ENCODE assay signal across 22 cellular contexts in genomic region chr1:154468480-154469240, GRCh38. TPM values are rescaled to one million over a fixed set of nuclear protein-coding genes. Genes with fewer than 3 reads are reported as not detected.
DNase-seq lines count a peak whose midpoint lies in the region; ATAC-seq, FAIRE-seq and TF ChIP-seq lines count a peak whose summit lies in the region.
"Had no signal": no experiment of that assay in that cellular context is flagged by ENCODE, and none has a peak within 500 bp of the region (broad histone marks: within the 10 kb centered on the region; RNA-seq: fewer than 3 reads in every experiment).

No MANE protein-coding gene starts in this region.

- H3K27ac Mint-ChIP-seq in activated naive CD4-positive, alpha-beta T cell treated with anti-CD3 and anti-CD28 coated beads, Interleukin-2, amount 50 U/mL, for 24 hours: peak overlapping the region; percentile 51
- H3K27ac Mint-ChIP-seq: activated CD4-positive, alpha-beta T cell treated with anti-CD3 and anti-CD28 coated beads, Interleukin-2, amount 10 ng/mL, durations not matched to agents 24 days and 14 days; memory B cell had no signal

- intact Hi-C loops in upper lobe of right lung (cut with DNase I): no loop called here

- TF ChIP-seq POLR2A in Peyer's patch (IDR thresholded peaks at IDR 0.05): no peak

- H3K36me3 ChIP-seq in upper lobe of right lung (peaks cover 8% of the 10 kb centered on the region), Peyer's patch (peaks cover 0 to 10% (median 0%) of the 10 kb centered on the region in 3 donors)

- H3K4me1 ChIP-seq in upper lobe of right lung (peaks cover 9% of the 10 kb centered on the region), Peyer's patch (peaks cover 0 to 2% (median 0%) of the 10 kb centered on the region in 4 donors)

- peaks cover 60% of the 10 kb centered on the region for H3K4me1 Mint-ChIP-seq in activated naive CD4-positive, alpha-beta T cell treated with anti-CD3 and anti-CD28 coated beads, Interleukin-2, amount 50 U/mL, for 24 hours

- H3K27me3 ChIP-seq in upper lobe of right lung: no peaks in the 10 kb centered on the region
- no peaks in the 10 kb centered on the region for H3K27me3 ChIP-seq in Peyer's patch
- H3K27me3 ChIP-seq: hepatocyte, vagina had no signal

- H3K4me3 Mint-ChIP-seq in activated naive CD4-positive, alpha-beta T cell treated with anti-CD3 and anti-CD28 coated beads, Interleukin-2, amount 50 U/mL, for 24 hours: no peak overlapping the region
- H3K4me3 Mint-ChIP-seq: activated CD4-positive, alpha-beta T cell treated with anti-CD3 and anti-CD28 coated beads, Interleukin-2, amount 10 ng/mL, durations not matched to agents 24 days and 14 days; CD14-positive monocyte; memory B cell had no signal

- ATAC-seq in upper lobe of right lung (no peak), HG03520 (IDR thresholded peaks at IDR 0.05; ENCODE audit: unreplicated experiment) (no peak), HG02610 (IDR thresholded peaks at IDR 0.05; ENCODE audit: unreplicated experiment) (no peak)
- ATAC-seq: HCT116, K562 had no signal

- H3K9me3 Mint-ChIP-seq in activated naive CD4-positive, alpha-beta T cell treated with anti-CD3 and anti-CD28 coated beads, Interleukin-2, amount 50 U/mL, for 24 hours: no peaks in the 10 kb centered on the region
- H3K9me3 Mint-ChIP-seq: activated CD4-positive, alpha-beta T cell treated with anti-CD3 and anti-CD28 coated beads, Interleukin-2, amount 10 ng/mL, durations not matched to agents 24 days and 14 days; CD14-positive monocyte; memory B cell had no signal

- no peaks in the 10 kb centered on the region for H3K36me3 Mint-ChIP-seq in activated naive CD4-positive, alpha-beta T cell treated with anti-CD3 and anti-CD28 coated beads, Interleukin-2, amount 50 U/mL, for 24 hours
- H3K36me3 Mint-ChIP-seq: memory B cell had no signal

- H3K9me3 ChIP-seq in upper lobe of right lung (no peaks in the 10 kb centered on the region), Peyer's patch (no peaks in the 10 kb centered on the region)
- H3K9me3 ChIP-seq: vagina had no signal

- TF ChIP-seq CTCF in upper lobe of right lung (IDR thresholded peaks at IDR 0.05): no peak
- no peak for TF ChIP-seq CTCF in Peyer's patch (IDR thresholded peaks at IDR 0.05)

- no peak overlapping the region for H3K27ac ChIP-seq in upper lobe of right lung
- no peak overlapping the region for H3K27ac ChIP-seq in Peyer's patch
- H3K27ac ChIP-seq: hepatocyte, vagina had no signal

- FAIRE-seq in islet of Langerhans (lab: Jason Lieb, UNC): peak; percentile 95
- FAIRE-seq: K562 had no signal

- H3K4me3 ChIP-seq in upper lobe of right lung (no peak overlapping the region), Peyer's patch (no peak overlapping the region)
- H3K4me3 ChIP-seq: hepatocyte, K562, vagina had no signal

- DNase-seq in activated naive CD4-positive, alpha-beta T cell treated with Interleukin-2 at 50 U/mL for 16 hours: no peak
- DNase-seq in astrocyte of the hippocampus (ENCODE audit: low read depth, low spot score) (peak; percentile 50), upper lobe of right lung (peak; percentile 40), Peyer's patch (no peak)
- DNase-seq: activated CD4-positive, alpha-beta T cell treated with anti-CD3 and anti-CD28 coated beads, Interleukin-2, amount 10 ng/mL, durations not matched to agents 24 days and 14 days; cortex of kidney; DMS79; foreskin fibroblast; islet precursor cell; NCI-H1930; stimulated activated CD8-positive, alpha-beta memory T cell treated with anti-CD3 and anti-CD28 coated beads, Interleukin-4, amount 100 ng/mL, for 48 hours had no signal

- no peaks in the 10 kb centered on the region for H3K27me3 Mint-ChIP-seq in activated naive CD4-positive, alpha-beta T cell treated with anti-CD3 and anti-CD28 coated beads, Interleukin-2, amount 50 U/mL, for 24 hours
- H3K27me3 Mint-ChIP-seq: activated CD4-positive, alpha-beta T cell treated with anti-CD3 and anti-CD28 coated beads, Interleukin-2, amount 10 ng/mL, durations not matched to agents 24 days and 14 days; memory B cell had no signal

RNA-seq across cellular contexts. Expression of gene TDRD10, which starts 33.4 kb away (rescaled TPM):
- total RNA-seq in upper lobe of right lung: 21.7 TPM
- total RNA-seq in Peyer's patch: 1 to 10 TPM in 2 of 4 donors, under 1 TPM in 1, not detected in 1; 0.53 to 3.5 (median 1.6) TPM
- total RNA-seq: activated CD4-positive, alpha-beta T cell treated with anti-CD3 and anti-CD28 coated beads, Interleukin-2, amount 10 ng/mL, durations not matched to agents 24 days and 14 days; K562; NCI-H460 had no signal

RNA-seq across cellular contexts. Expression of gene SHE, which starts 33.6 kb away (rescaled TPM):
- total RNA-seq in upper lobe of right lung: 48.3 TPM
- 10 to 100 TPM in 1 of 4 donors, 1 to 10 TPM in 3; 1.6 to 19.8 (median 7.3) TPM for total RNA-seq in Peyer's patch
- total RNA-seq: activated CD4-positive, alpha-beta T cell treated with anti-CD3 and anti-CD28 coated beads, Interleukin-2, amount 10 ng/mL, durations not matched to agents 24 days and 14 days had no signal

Comparison
In these comparisons a context has a peak if more than half of its experiments do, and no peak if none do; other contexts are left out.
1. DNase-seq: peak in astrocyte of the hippocampus (single experiment) and upper lobe of right lung (single experiment); none in activated naive CD4-positive, alpha-beta T cell treated with Interleukin-2 at 50 U/mL for 16 hours (single experiment) and Peyer's patch (0 of 3).